In the genomic region with DNA sequence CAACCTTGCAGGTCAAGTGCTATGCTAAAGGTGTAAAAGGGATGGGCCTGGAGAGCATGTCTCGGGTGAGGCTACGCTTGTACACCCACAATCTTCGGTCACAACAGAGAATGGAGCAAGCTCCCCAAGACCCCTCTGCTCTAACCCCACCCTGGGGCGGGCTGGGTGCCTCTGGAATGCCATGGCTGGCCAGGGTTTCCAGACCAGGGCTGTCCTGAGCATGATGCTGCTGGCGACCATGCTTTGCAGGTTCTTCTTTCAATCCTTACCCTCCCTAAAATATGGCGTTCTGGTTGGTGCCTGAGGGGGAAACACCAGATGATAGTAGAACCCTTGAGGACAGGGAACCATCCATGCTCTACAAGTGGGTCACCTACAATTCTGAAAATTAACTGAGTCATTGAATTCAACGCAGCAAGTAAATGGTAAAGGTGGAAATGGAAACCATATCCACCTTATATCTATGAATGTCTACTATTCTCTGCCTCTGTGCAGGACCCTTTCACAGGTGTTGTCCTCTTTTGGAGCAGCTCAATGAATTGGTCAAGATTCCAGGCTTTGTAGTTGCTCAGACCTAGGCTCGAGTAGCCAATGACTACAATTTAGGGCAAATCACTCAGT, we compare ENCODE assay signal across 19 cellular contexts.
DNase-seq lines count a peak whose midpoint lies in the region; ATAC-seq, FAIRE-seq and TF ChIP-seq lines count a peak whose summit lies in the region.
"Had no signal": no experiment of that assay in that cellular context is flagged by ENCODE, and none has a peak within 500 bp of the region (broad histone marks: within the 10 kb centered on the region; RNA-seq: fewer than 3 reads in every experiment).

No MANE protein-coding gene starts in this region.

- H3K27me3 ChIP-seq in heart right ventricle (peaks cover 0 to 2% (median 0%) of the 10 kb centered on the region in 7 donors), mesenchymal stem cell (ENCODE audit: control insufficient read depth in 1 of 2, insufficient read depth in 1 of 2, low read length in 2 of 2) (peaks cover 0 to 8% of the 10 kb centered on the region in 2 experiments), psoas muscle (ENCODE audit: insufficient read depth in 3 of 3, low read length in 2 of 3) (no peaks in the 10 kb centered on the region)
- H3K27me3 ChIP-seq: BLaER1 treated with 17β-estradiol and CSF1 and Interleukin-3, amounts not matched to agents 10 nM and 100 nM had no signal

- H3K23ac ChIP-seq in mesenchymal stem cell (ENCODE audit: low read length in 2 of 2), result no peak overlapping the region

- no peak overlapping the region for H2BK15ac ChIP-seq in mesenchymal stem cell (ENCODE audit: low read depth, poor library complexity, severe bottlenecking)

- no peak overlapping the region for H2AFZ ChIP-seq in mesenchymal stem cell (ENCODE audit: low read depth, low read length)
- H2AFZ ChIP-seq: GM23338 had no signal

- intact Hi-C loops in heart right ventricle (cut with DNase I) (loop anchor here in 5 of 10 donors (5.0 to 10.0 kb wide), 5 partner anchors 65 to 172 kb away; partner anchors contain the start of gene EGLN3 (in 3 of the 5)), Right ventricle myocardium inferior (cut with DNase I) (no loop called here), psoas muscle (cut with DNase I) (loop anchor here in 1 of 2 donors (10.0 kb wide), 1 partner anchor 162 kb away; no protein-coding TSS in a partner anchor)

- TF ChIP-seq POLR2A in A549 (IDR thresholded peaks at IDR 0.05; ENCODE audit: low read length), result no peak

- no peak overlapping the region for H2AK5ac ChIP-seq in mesenchymal stem cell (ENCODE audit: low read length, severe bottlenecking)

- no peak for TF ChIP-seq CTCF in heart right ventricle (IDR thresholded peaks at IDR 0.05)
- no peak for TF ChIP-seq CTCF in A549 (IDR thresholded peaks at IDR 0.05)
- TF ChIP-seq CTCF in psoas muscle (IDR thresholded peaks at IDR 0.05), result no peak

- H3K4me1 ChIP-seq in heart right ventricle, result peaks cover 11 to 59% (median 26%) of the 10 kb centered on the region in 9 donors
- H3K4me1 ChIP-seq in A549, result peaks cover 41% of the 10 kb centered on the region
- H3K4me1 ChIP-seq in mesenchymal stem cell (ENCODE audit: control insufficient read depth, insufficient read depth, low read depth, low read length), result peaks cover 21% of the 10 kb centered on the region
- peaks cover 36% of the 10 kb centered on the region for H3K4me1 ChIP-seq in psoas muscle
- H3K4me1 ChIP-seq: BLaER1 treated with 17β-estradiol and CSF1 and Interleukin-3, amounts not matched to agents 10 nM and 100 nM had no signal

- no peak for ATAC-seq in heart right ventricle
- ATAC-seq in Right ventricle myocardium inferior, result no peak
- ATAC-seq in A549, result no peak
- ATAC-seq in psoas muscle, result no peak
- ATAC-seq in GM21515 (IDR thresholded peaks at IDR 0.05; ENCODE audit: unreplicated experiment), result no peak
- ATAC-seq: CD8-positive, alpha-beta T cell; GM23338 had no signal

- H2BK5ac ChIP-seq in mesenchymal stem cell (ENCODE audit: low read depth, low read length, poor library complexity, severe bottlenecking), result no peak overlapping the region

- H2BK120ac ChIP-seq in mesenchymal stem cell (ENCODE audit: low read depth, low read length), result no peak overlapping the region

- no peak for FAIRE-seq in A549 (lab: Jason Lieb, UNC)
- FAIRE-seq: GM12892, GM18507, H54 had no signal

- H3K27ac ChIP-seq in heart right ventricle, result peak overlapping the region in 7 of 10 donors; percentile 63 to 88 (median 80)
- peak overlapping the region; percentile 63 to 67; a peak in 4 of 6 replicates for H3K27ac ChIP-seq in A549
- H3K27ac ChIP-seq in mesenchymal stem cell (ENCODE audit: low read length, poor library complexity, severe bottlenecking), result no peak overlapping the region
- H3K27ac ChIP-seq in psoas muscle, result peak overlapping the region; percentile 90
- H3K27ac ChIP-seq: BLaER1 treated with 17β-estradiol and CSF1 and Interleukin-3, amounts not matched to agents 10 nM and 100 nM had no signal

- no peak overlapping the region for H4K91ac ChIP-seq in mesenchymal stem cell (ENCODE audit: low read length)

- H3K4me3 ChIP-seq in heart right ventricle (no peak overlapping the region), A549 (no peak overlapping the region), mesenchymal stem cell (ENCODE audit: insufficient read depth in 1 of 2, low read depth in 1 of 2, low read length in 2 of 2) (no peak overlapping the region), psoas muscle (peak overlapping the region; percentile 49)
- H3K4me3 ChIP-seq: BLaER1 treated with 17β-estradiol and CSF1 and Interleukin-3, amounts not matched to agents 10 nM and 100 nM; GM23338 had no signal

- H3K4ac ChIP-seq in mesenchymal stem cell (ENCODE audit: low read depth in 1 of 2, low read length in 2 of 2), result no peak overlapping the region

- no peak overlapping the region for H3K14ac ChIP-seq in mesenchymal stem cell (ENCODE audit: low read length in 2 of 2)

- DNase-seq in heart right ventricle (no peak), Right ventricle myocardium inferior (ENCODE audit: missing footprints) (no peak), A549 (ENCODE audit: low read depth in 1 of 2, low spot score in 1 of 2) (no peak), mesenchymal stem cell (no peak), psoas muscle (no peak), DMS 273 (lab: John Stamatoyannopoulos, UW; ENCODE audit: unreplicated experiment) (no peak), DMS114 treated with DMSO at 0.1 percent for 48 hours (lab: John Stamatoyannopoulos, UW; ENCODE audit: unreplicated experiment) (no peak)
- DNase-seq: 8988T; CD8-positive, alpha-beta T cell; DMS153; DMS79; GDM1; HCEC 1CT had no signal

- peak overlapping the region; percentile 27 for H4K8ac ChIP-seq in mesenchymal stem cell (ENCODE audit: low read length)

- H3K4me2 ChIP-seq in A549, result no peak overlapping the region; the same call in 2 of the 3 replicates
- H3K4me2 ChIP-seq in mesenchymal stem cell (ENCODE audit: low read length, poor library complexity, severe bottlenecking), result no peak overlapping the region
- H3K4me2 ChIP-seq: BLaER1 treated with 17β-estradiol and CSF1 and Interleukin-3, amounts not matched to agents 10 nM and 100 nM; GM23338 had no signal

- H2BK12ac ChIP-seq in mesenchymal stem cell (ENCODE audit: low read length in 2 of 2), result no peak overlapping the region

- no peaks in the 10 kb centered on the region for H3K79me1 ChIP-seq in mesenchymal stem cell (replicated peaks; ENCODE audit: low read length, poor library complexity, severe bottlenecking)

- peaks cover 0 to 4% (median 0%) of the 10 kb centered on the region in 11 donors for H3K9me3 ChIP-seq in heart right ventricle
- no peaks in the 10 kb centered on the region for H3K9me3 ChIP-seq in A549
- H3K9me3 ChIP-seq in mesenchymal stem cell (ENCODE audit: control insufficient read depth, low read length), result no peaks in the 10 kb centered on the region
- H3K9me3 ChIP-seq in psoas muscle, result no peaks in the 10 kb centered on the region

- POLR2A ChIA-PET in A549 (lab: Yijun Ruan, JAX), result no interaction called here

- H3K18ac ChIP-seq in mesenchymal stem cell (ENCODE audit: low read depth in 1 of 2, low read length in 2 of 2), result no peak overlapping the region

- CTCF ChIA-PET in A549 (lab: Yijun Ruan, JAX), result interaction anchor here (1.3 to 8.1 kb wide), 2 partner anchors 35 to 214 kb away, joined by 5 to 62 read pairs; no protein-coding TSS in a partner anchor

- H3K9ac ChIP-seq in mesenchymal stem cell (ENCODE audit: low read length), result no peak overlapping the region
- H3K9ac ChIP-seq: BLaER1 treated with 17β-estradiol and CSF1 and Interleukin-3, amounts not matched to agents 10 nM and 100 nM had no signal

- WGBS in heart right ventricle, 2 donors, result 97 to 100% methylated on average over 8 of the region's 8 CpGs
- 89% methylated on average over 8 of the region's 8 CpGs for WGBS in A549 (ENCODE audit: missing lambda C conversion rate)
- WGBS in mesenchymal stem cell, result 98% methylated on average over 7 of the region's 8 CpGs
- 97 to 98% (median 97%) methylated on average over 8 of the region's 8 CpGs for WGBS in psoas muscle, 3 donors

- H3K36me3 ChIP-seq in heart right ventricle, result no peaks in the 10 kb centered on the region
- no peaks in the 10 kb centered on the region for H3K36me3 ChIP-seq in mesenchymal stem cell (ENCODE audit: control insufficient read depth in 1 of 2, insufficient read depth in 2 of 2, low read depth in 1 of 2, low read length in 2 of 2)
- no peaks in the 10 kb centered on the region for H3K36me3 ChIP-seq in psoas muscle (ENCODE audit: insufficient read depth in 1 of 2, low read depth in 1 of 2)
- H3K36me3 ChIP-seq: BLaER1 treated with 17β-estradiol and CSF1 and Interleukin-3, amounts not matched to agents 10 nM and 100 nM had no signal

- no peak for TF ChIP-seq RAD21 in A549 (conservative IDR thresholded peaks at IDR 0.05 in 1 of 2, IDR thresholded peaks at IDR 0.05 in 1 of 2)

- TF ChIP-seq EP300 in A549 (IDR thresholded peaks at IDR 0.05), result no peak

TF ChIP-seq in A549, 52 proteins besides CTCF, POLR2A, EP300 and RAD21 (continues in another document):
- TF ChIP-seq, protein P1, sequence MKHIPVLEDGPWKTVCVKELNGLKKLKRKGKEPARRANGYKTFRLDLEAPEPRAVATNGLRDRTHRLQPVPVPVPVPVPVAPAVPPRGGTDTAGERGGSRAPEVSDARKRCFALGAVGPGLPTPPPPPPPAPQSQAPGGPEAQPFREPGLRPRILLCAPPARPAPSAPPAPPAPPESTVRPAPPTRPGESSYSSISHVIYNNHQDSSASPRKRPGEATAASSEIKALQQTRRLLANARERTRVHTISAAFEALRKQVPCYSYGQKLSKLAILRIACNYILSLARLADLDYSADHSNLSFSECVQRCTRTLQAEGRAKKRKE (CRISPR knock-in tag; IDR thresholded peaks at IDR 0.05; ENCODE audit: low read depth), result no peak
- TF ChIP-seq NR3C1 (IDR thresholded peaks at IDR 0.05) (no peak), BHLHE40 (IDR thresholded peaks at IDR 0.05; ENCODE audit: low read depth, low read length) (no peak), BCL3 (IDR thresholded peaks at IDR 0.05) (no peak), NPAS2 (CRISPR knock-in tag; IDR thresholded peaks at IDR 0.05; ENCODE audit: borderline replicate concordance) (no peak), FOXS1 (CRISPR knock-in tag; IDR thresholded peaks at IDR 0.05) (no peak), TP53 (CRISPR knock-in tag; IDR thresholded peaks at IDR 0.05) (no peak), HOXB13 (CRISPR knock-in tag; IDR thresholded peaks at IDR 0.05; ENCODE audit: low read depth) (no peak)
